In the genomic region with DNA sequence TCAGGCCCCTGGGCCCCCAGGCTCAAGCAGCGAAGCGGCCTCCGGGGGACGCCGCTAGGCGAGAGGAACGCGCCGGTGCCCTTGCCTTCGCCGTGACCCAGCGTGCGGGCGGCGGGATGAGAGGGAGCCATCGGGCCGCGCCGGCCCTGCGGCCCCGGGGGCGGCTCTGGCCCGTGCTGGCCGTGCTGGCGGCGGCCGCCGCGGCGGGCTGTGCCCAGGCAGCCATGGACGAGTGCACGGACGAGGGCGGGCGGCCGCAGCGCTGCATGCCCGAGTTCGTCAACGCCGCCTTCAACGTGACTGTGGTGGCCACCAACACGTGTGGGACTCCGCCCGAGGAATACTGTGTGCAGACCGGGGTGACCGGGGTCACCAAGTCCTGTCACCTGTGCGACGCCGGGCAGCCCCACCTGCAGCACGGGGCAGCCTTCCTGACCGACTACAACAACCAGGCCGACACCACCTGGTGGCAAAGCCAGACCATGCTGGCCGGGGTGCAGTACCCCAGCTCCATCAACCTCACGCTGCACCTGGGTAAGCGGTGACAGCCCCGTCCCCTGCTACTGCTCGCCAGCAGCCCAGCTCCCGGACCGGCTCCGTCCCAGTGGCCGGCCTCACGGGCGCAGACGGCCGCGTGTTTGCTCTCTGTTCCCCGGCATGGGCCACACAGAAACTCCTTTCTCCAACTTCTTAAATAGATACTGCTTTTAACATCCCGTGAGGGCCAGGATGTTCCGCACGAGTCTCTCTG, we compare ENCODE assay signal across 1 cellular context.
TF ChIP-seq lines count a peak whose summit lies in the region.

No MANE protein-coding gene starts in this region.

TF ChIP-seq in WTC11, 78 proteins besides CTCF, POLR2A, EP300 and RAD21 (continued from another document):
- TF ChIP-seq, protein P1, sequence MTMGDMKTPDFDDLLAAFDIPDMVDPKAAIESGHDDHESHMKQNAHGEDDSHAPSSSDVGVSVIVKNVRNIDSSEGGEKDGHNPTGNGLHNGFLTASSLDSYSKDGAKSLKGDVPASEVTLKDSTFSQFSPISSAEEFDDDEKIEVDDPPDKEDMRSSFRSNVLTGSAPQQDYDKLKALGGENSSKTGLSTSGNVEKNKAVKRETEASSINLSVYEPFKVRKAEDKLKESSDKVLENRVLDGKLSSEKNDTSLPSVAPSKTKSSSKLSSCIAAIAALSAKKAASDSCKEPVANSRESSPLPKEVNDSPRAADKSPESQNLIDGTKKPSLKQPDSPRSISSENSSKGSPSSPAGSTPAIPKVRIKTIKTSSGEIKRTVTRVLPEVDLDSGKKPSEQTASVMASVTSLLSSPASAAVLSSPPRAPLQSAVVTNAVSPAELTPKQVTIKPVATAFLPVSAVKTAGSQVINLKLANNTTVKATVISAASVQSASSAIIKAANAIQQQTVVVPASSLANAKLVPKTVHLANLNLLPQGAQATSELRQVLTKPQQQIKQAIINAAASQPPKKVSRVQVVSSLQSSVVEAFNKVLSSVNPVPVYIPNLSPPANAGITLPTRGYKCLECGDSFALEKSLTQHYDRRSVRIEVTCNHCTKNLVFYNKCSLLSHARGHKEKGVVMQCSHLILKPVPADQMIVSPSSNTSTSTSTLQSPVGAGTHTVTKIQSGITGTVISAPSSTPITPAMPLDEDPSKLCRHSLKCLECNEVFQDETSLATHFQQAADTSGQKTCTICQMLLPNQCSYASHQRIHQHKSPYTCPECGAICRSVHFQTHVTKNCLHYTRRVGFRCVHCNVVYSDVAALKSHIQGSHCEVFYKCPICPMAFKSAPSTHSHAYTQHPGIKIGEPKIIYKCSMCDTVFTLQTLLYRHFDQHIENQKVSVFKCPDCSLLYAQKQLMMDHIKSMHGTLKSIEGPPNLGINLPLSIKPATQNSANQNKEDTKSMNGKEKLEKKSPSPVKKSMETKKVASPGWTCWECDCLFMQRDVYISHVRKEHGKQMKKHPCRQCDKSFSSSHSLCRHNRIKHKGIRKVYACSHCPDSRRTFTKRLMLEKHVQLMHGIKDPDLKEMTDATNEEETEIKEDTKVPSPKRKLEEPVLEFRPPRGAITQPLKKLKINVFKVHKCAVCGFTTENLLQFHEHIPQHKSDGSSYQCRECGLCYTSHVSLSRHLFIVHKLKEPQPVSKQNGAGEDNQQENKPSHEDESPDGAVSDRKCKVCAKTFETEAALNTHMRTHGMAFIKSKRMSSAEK (CRISPR knock-in tag; IDR thresholded peaks at IDR 0.05; ENCODE audit: borderline replicate concordance), result no peak
- TF ChIP-seq NFE2L1 (CRISPR knock-in tag; IDR thresholded peaks at IDR 0.05), result 0 out of 2 replicates have a peak, but pooled peaks have one; percentile 58
- peak; percentile 63; the same call in 1 of the 2 replicates for TF ChIP-seq RELA (CRISPR knock-in tag; IDR thresholded peaks at IDR 0.05; ENCODE audit: borderline replicate concordance)
- TF ChIP-seq, protein P2, sequence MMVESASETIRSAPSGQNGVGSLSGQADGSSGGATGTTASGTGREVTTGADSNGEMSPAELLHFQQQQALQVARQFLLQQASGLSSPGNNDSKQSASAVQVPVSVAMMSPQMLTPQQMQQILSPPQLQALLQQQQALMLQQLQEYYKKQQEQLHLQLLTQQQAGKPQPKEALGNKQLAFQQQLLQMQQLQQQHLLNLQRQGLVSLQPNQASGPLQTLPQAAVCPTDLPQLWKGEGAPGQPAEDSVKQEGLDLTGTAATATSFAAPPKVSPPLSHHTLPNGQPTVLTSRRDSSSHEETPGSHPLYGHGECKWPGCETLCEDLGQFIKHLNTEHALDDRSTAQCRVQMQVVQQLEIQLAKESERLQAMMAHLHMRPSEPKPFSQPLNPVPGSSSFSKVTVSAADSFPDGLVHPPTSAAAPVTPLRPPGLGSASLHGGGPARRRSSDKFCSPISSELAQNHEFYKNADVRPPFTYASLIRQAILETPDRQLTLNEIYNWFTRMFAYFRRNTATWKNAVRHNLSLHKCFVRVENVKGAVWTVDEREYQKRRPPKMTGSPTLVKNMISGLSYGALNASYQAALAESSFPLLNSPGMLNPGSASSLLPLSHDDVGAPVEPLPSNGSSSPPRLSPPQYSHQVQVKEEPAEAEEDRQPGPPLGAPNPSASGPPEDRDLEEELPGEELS (CRISPR knock-in tag; IDR thresholded peaks at IDR 0.05), result 0 out of 2 replicates have a peak, but pooled peaks have one; percentile 28
- no peak for TF ChIP-seq MXD4 (CRISPR knock-in tag; IDR thresholded peaks at IDR 0.05; ENCODE audit: borderline replicate concordance)
- TF ChIP-seq ZNF232 (CRISPR knock-in tag; IDR thresholded peaks at IDR 0.05), result peak; percentile 63; the same call in 1 of the 2 replicates
- peak; percentile 24; the same call in 1 of the 2 replicates for TF ChIP-seq TEAD1 (CRISPR knock-in tag; IDR thresholded peaks at IDR 0.05)
- TF ChIP-seq, protein P3, sequence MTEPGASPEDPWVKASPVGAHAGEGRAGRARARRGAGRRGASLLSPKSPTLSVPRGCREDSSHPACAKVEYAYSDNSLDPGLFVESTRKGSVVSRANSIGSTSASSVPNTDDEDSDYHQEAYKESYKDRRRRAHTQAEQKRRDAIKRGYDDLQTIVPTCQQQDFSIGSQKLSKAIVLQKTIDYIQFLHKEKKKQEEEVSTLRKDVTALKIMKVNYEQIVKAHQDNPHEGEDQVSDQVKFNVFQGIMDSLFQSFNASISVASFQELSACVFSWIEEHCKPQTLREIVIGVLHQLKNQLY (CRISPR knock-in tag; IDR thresholded peaks at IDR 0.05), result no peak
- no peak for TF ChIP-seq NR2C2 (CRISPR knock-in tag; IDR thresholded peaks at IDR 0.05)
- TF ChIP-seq, protein P4, sequence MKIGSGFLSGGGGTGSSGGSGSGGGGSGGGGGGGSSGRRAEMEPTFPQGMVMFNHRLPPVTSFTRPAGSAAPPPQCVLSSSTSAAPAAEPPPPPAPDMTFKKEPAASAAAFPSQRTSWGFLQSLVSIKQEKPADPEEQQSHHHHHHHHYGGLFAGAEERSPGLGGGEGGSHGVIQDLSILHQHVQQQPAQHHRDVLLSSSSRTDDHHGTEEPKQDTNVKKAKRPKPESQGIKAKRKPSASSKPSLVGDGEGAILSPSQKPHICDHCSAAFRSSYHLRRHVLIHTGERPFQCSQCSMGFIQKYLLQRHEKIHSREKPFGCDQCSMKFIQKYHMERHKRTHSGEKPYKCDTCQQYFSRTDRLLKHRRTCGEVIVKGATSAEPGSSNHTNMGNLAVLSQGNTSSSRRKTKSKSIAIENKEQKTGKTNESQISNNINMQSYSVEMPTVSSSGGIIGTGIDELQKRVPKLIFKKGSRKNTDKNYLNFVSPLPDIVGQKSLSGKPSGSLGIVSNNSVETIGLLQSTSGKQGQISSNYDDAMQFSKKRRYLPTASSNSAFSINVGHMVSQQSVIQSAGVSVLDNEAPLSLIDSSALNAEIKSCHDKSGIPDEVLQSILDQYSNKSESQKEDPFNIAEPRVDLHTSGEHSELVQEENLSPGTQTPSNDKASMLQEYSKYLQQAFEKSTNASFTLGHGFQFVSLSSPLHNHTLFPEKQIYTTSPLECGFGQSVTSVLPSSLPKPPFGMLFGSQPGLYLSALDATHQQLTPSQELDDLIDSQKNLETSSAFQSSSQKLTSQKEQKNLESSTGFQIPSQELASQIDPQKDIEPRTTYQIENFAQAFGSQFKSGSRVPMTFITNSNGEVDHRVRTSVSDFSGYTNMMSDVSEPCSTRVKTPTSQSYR (CRISPR knock-in tag; IDR thresholded peaks at IDR 0.05), result 0 out of 2 replicates have a peak, but pooled peaks have one; percentile 44
- TF ChIP-seq, protein P5, sequence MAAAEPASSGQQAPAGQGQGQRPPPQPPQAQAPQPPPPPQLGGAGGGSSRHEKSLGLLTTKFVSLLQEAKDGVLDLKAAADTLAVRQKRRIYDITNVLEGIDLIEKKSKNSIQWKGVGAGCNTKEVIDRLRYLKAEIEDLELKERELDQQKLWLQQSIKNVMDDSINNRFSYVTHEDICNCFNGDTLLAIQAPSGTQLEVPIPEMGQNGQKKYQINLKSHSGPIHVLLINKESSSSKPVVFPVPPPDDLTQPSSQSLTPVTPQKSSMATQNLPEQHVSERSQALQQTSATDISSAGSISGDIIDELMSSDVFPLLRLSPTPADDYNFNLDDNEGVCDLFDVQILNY (CRISPR knock-in tag; IDR thresholded peaks at IDR 0.05), result peak; percentile 34; the same call in 1 of the 2 replicates
- peak; percentile 63; the same call in 1 of the 2 replicates for TF ChIP-seq FOXP1 (CRISPR knock-in tag; IDR thresholded peaks at IDR 0.05; ENCODE audit: borderline replicate concordance)
- peak; percentile 62 for TF ChIP-seq GABPB1 (CRISPR knock-in tag; IDR thresholded peaks at IDR 0.05)
- peak; percentile 79 for TF ChIP-seq FOXK1 (CRISPR knock-in tag; IDR thresholded peaks at IDR 0.05)
- TF ChIP-seq, protein P6, sequence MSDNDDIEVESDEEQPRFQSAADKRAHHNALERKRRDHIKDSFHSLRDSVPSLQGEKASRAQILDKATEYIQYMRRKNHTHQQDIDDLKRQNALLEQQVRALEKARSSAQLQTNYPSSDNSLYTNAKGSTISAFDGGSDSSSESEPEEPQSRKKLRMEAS (CRISPR knock-in tag; IDR thresholded peaks at IDR 0.05), result peak; percentile 45; the same call in 1 of the 2 replicates
- TF ChIP-seq, protein P7, sequence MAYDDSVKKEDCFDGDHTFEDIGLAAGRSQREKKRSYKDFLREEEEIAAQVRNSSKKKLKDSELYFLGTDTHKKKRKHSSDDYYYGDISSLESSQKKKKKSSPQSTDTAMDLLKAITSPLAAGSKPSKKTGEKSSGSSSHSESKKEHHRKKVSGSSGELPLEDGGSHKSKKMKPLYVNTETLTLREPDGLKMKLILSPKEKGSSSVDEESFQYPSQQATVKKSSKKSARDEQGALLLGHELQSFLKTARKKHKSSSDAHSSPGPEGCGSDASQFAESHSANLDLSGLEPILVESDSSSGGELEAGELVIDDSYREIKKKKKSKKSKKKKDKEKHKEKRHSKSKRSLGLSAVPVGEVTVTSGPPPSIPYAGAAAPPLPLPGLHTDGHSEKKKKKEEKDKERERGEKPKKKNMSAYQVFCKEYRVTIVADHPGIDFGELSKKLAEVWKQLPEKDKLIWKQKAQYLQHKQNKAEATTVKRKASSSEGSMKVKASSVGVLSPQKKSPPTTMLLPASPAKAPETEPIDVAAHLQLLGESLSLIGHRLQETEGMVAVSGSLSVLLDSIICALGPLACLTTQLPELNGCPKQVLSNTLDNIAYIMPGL (CRISPR knock-in tag; IDR thresholded peaks at IDR 0.05), result peak; percentile 79; the same call in 1 of the 2 replicates
